In genomic region chr22:42364641-42365336, GRCh38 we compare ENCODE assay signal across 9 cellular contexts.
A peak's percentile ranks its signal among the peaks of the same experiment; 100 is the strongest.
DNase-seq lines count a peak whose midpoint lies in the region; TF ChIP-seq lines count a peak whose summit lies in the region.
"Had no signal": no experiment of that assay in that cellular context is flagged by ENCODE, and none has a peak within 500 bp of the region (broad histone marks: within the 10 kb centered on the region; RNA-seq: fewer than 3 reads in every experiment).

No MANE protein-coding gene starts in this region.

- no TSS peak for BruUV-seq in MCF 10A (replicated peaks; lab: Mats Ljungman, UMichigan)

- H3K27ac Mint-ChIP-seq in MCF 10A (ENCODE audit: low read depth, unreplicated experiment), result no peak overlapping the region
- peak overlapping the region; percentile 85 to 94 (median 86) for H3K27ac Mint-ChIP-seq in nephron

- TF ChIP-seq CTCF in breast epithelium (IDR thresholded peaks at IDR 0.05) (no peak), MCF 10A (IDR thresholded peaks at IDR 0.05; ENCODE audit: unreplicated experiment) (no peak), nephron (IDR thresholded peaks at IDR 0.05; ENCODE audit: unreplicated experiment in 3 of 3) (no peak), vagina (IDR thresholded peaks at IDR 0.05) (no peak)

- H3K4me3 Mint-ChIP-seq in MCF 10A (ENCODE audit: unreplicated experiment) (no peak overlapping the region), nephron (peak overlapping the region; percentile 51 to 65 (median 61))

- H3K36me3 ChIP-seq in breast epithelium (no peaks in the 10 kb centered on the region), esophagus (ENCODE audit: control insufficient read depth in 2 of 2, insufficient read depth in 2 of 2, low read length in 1 of 2) (no peaks in the 10 kb centered on the region), vagina (no peaks in the 10 kb centered on the region)

- peak overlapping the region; percentile 7 to 48 (median 13) for H3K4me3 ChIP-seq in breast epithelium
- no peak overlapping the region for H3K4me3 ChIP-seq in esophagus (ENCODE audit: low read depth in 1 of 2, low read length in 2 of 2)
- peak overlapping the region; percentile 8 to 23 for H3K4me3 ChIP-seq in vagina

- intact Hi-C loops in breast epithelium (cut with DNase I; ENCODE audit: low total_unique reads) (no loop called here), MCF 10A (cut with micrococcal nuclease) (no loop called here), vagina (cut with DNase I) (loop anchor here (10.0 kb wide), 1 partner anchor 90 kb away; the partner anchor contains the start of gene TCF20)

- CTCF ChIA-PET in MCF 10A (lab: Yijun Ruan, JAX), result interaction anchor here (0.5 to 1.7 kb wide), 5 partner anchors 9 to 169 kb away, joined by 3 to 7 read pairs (median 3); no protein-coding TSS in a partner anchor

- no peak for TF ChIP-seq POLR2A in breast epithelium (IDR thresholded peaks at IDR 0.05)
- no peak for TF ChIP-seq POLR2A in vagina (IDR thresholded peaks at IDR 0.05)

- no peaks in the 10 kb centered on the region for H3K9me3 ChIP-seq in breast epithelium
- no peaks in the 10 kb centered on the region for H3K9me3 ChIP-seq in esophagus (ENCODE audit: control insufficient read depth in 2 of 2, insufficient read depth in 1 of 2, low read depth in 1 of 2, low read length in 1 of 2)
- H3K9me3 ChIP-seq in vagina, result no peaks in the 10 kb centered on the region

- H3K27me3 Mint-ChIP-seq in MCF 10A (ENCODE audit: insufficient read depth, unreplicated experiment) (no peaks in the 10 kb centered on the region), nephron (ENCODE audit: low read depth) (peaks cover 61% of the 10 kb centered on the region)

- 25 to 38% methylated on average over 16 of the region's 16 CpGs for WGBS in esophagus, 2 donors

- DNase-seq in breast epithelium (ENCODE audit: low spot score in 2 of 2) (no peak), MCF 10A (ENCODE audit: unreplicated experiment) (no peak), vagina (ENCODE audit: extremely low spot score in 2 of 2) (no peak), HPDE6-E6E7 (ENCODE audit: extremely low spot score) (no peak), SKM-1 treated with dmso at 0.1 percent for 144 hours (lab: John Stamatoyannopoulos, UW; ENCODE audit: unreplicated experiment) (no peak)
- DNase-seq in activated CD4-positive, alpha-beta T cell treated with anti-CD3 and anti-CD28 coated beads for 48 hours, result no peak
- DNase-seq: activated CD8-positive, alpha-beta memory T cell treated with anti-CD3 and anti-CD28 coated beads for 24 hours had no signal

- H3K36me3 Mint-ChIP-seq in MCF 10A (ENCODE audit: insufficient read depth, unreplicated experiment), result peaks cover 6% of the 10 kb centered on the region
- H3K36me3 Mint-ChIP-seq in nephron (ENCODE audit: low read depth), result no peaks in the 10 kb centered on the region

- POLR2A ChIA-PET in MCF 10A (lab: Yijun Ruan, JAX), result interaction anchor here (0.6 to 1.2 kb wide), 4 partner anchors 16 to 179 kb away, joined by 3 to 5 read pairs (median 3); no protein-coding TSS in a partner anchor

- H3K4me1 ChIP-seq in breast epithelium (peaks cover 13 to 14% of the 10 kb centered on the region in 2 donors), esophagus (ENCODE audit: control insufficient read depth in 2 of 2, insufficient read depth in 2 of 2, low read length in 1 of 2) (peaks cover 10 to 21% of the 10 kb centered on the region in 2 donors), vagina (peaks cover 49% of the 10 kb centered on the region)

- H3K27ac ChIP-seq in breast epithelium, result peak overlapping the region; percentile 81 to 92
- peak overlapping the region; percentile 29 to 81 for H3K27ac ChIP-seq in esophagus (ENCODE audit: low read depth in 2 of 2, low read length in 1 of 2)
- H3K27ac ChIP-seq in vagina, result peak overlapping the region; percentile 74

- H3K9me3 Mint-ChIP-seq in MCF 10A (ENCODE audit: unreplicated experiment) (no peaks in the 10 kb centered on the region), nephron (no peaks in the 10 kb centered on the region)

- H3K27me3 ChIP-seq in breast epithelium (no peaks in the 10 kb centered on the region), esophagus (ENCODE audit: control insufficient read depth in 1 of 2, insufficient read depth in 2 of 2, low read length in 2 of 2) (no peaks in the 10 kb centered on the region), vagina (no peaks in the 10 kb centered on the region)

- H3K4me1 Mint-ChIP-seq in MCF 10A (ENCODE audit: insufficient read depth, unreplicated experiment) (peaks cover 9% of the 10 kb centered on the region), nephron (peaks cover 47% of the 10 kb centered on the region)

Comparison
In these comparisons a context has a peak if more than half of its experiments do, and no peak if none do; other contexts are left out.
1. H3K4me3 ChIP-seq: peak in breast epithelium (3 of 3) and vagina (2 of 2); none in esophagus (0 of 2).
2. Peak in every context shown above with its lines, with median percentiles within 50 percentile points of each other: H3K27ac ChIP-seq.